Comparison of ENCODE assay signal across 2 cellular contexts in genomic region chr7:135717686-135718085, GRCh38.
TF ChIP-seq lines count a peak whose summit lies in the region.

No MANE protein-coding gene starts in this region.

TF ChIP-seq in HEK293, 187 proteins besides CTCF, POLR2A, EP300 and RAD21:
- TF ChIP-seq ZNF311 (tag by site-specific recombination; IDR thresholded peaks at IDR 0.05; ENCODE audit: borderline replicate concordance) (no peak), HOXD13 (CRISPR knock-in tag; IDR thresholded peaks at IDR 0.05; ENCODE audit: borderline replicate concordance) (no peak), ZNF18 (tag by site-specific recombination; IDR thresholded peaks at IDR 0.05) (no peak), YY2 (tag by site-specific recombination; IDR thresholded peaks at IDR 0.05) (no peak), ZNF394 (tag by site-specific recombination; IDR thresholded peaks at IDR 0.05; ENCODE audit: borderline replicate concordance) (no peak), ZBTB44 (tag by site-specific recombination; IDR thresholded peaks at IDR 0.05) (no peak), ZNF623 (tag by site-specific recombination; IDR thresholded peaks at IDR 0.05) (no peak), ZNF248 (tag by site-specific recombination; IDR thresholded peaks at IDR 0.05) (no peak), TRIM28 (IDR thresholded peaks at IDR 0.05; ENCODE audit: borderline replicate concordance, low read length) (no peak), GLIS1 (tag by site-specific recombination; IDR thresholded peaks at IDR 0.05) (peak; percentile 66), ZNF398 (tag by site-specific recombination; IDR thresholded peaks at IDR 0.05) (no peak), FEZF1 (tag by site-specific recombination; IDR thresholded peaks at IDR 0.05) (peak; percentile 20; the same call in 1 of the 2 replicates), ZBTB20 (tag by site-specific recombination; IDR thresholded peaks at IDR 0.05) (0 out of 2 replicates have a peak, but pooled peaks have one; percentile 16)

TF ChIP-seq in HepG2, 621 proteins besides CTCF, POLR2A, EP300 and RAD21:
- no peak for TF ChIP-seq ZHX1 (CRISPR knock-in tag; IDR thresholded peaks at IDR 0.05; ENCODE audit: low read depth)
- TF ChIP-seq ZSCAN21 (CRISPR knock-in tag; IDR thresholded peaks at IDR 0.05; ENCODE audit: borderline replicate concordance) = no peak
- TF ChIP-seq ZNF230 (CRISPR knock-in tag; IDR thresholded peaks at IDR 0.05) = no peak
- no peak for TF ChIP-seq ZNF792 (CRISPR knock-in tag; IDR thresholded peaks at IDR 0.05)
- no peak for TF ChIP-seq MTF1 (CRISPR knock-in tag; IDR thresholded peaks at IDR 0.05)
- TF ChIP-seq ZNF335 (CRISPR knock-in tag; IDR thresholded peaks at IDR 0.05) = no peak
- no peak for TF ChIP-seq TEF (CRISPR knock-in tag; IDR thresholded peaks at IDR 0.05)
- no peak for TF ChIP-seq SNAI1 (CRISPR knock-in tag; IDR thresholded peaks at IDR 0.05; ENCODE audit: borderline replicate concordance)
